Comparison of ENCODE assay signal across 27 cellular contexts in genomic region chr5:103785569-103785968, GRCh38.
"Had no signal": no experiment of that assay in that cellular context is flagged by ENCODE, and none has a peak within 500 bp of the region (broad histone marks: within the 10 kb centered on the region; RNA-seq: fewer than 3 reads in every experiment).

No MANE protein-coding gene starts in this region.

- H3K4me1 Mint-ChIP-seq: activated CD4-positive, alpha-beta T cell treated with anti-CD3 and anti-CD28 coated beads for 36 hours; memory B cell; naive B cell; neural crest cell; stimulated activated memory B cell treated with anti-CD40 and anti-IgM and Interleukin-4, amounts not matched to agents 10 μg/mL and 1 μg/mL and 100 μg/mL, for 72 hours; WTC11 had no signal

- H3K4me1 ChIP-seq: body of pancreas, esophagus muscularis mucosa, psoas muscle, upper lobe of right lung had no signal

- H3K4me3 ChIP-seq: body of pancreas, esophagus muscularis mucosa, mucosa of descending colon, psoas muscle, upper lobe of right lung had no signal

- FAIRE-seq: frontal cortex, TTC549 had no signal

- H3K27me3 Mint-ChIP-seq: activated CD4-positive, alpha-beta memory T cell treated with anti-CD3 and anti-CD28 coated beads for 36 hours; activated CD4-positive, alpha-beta T cell treated with anti-CD3 and anti-CD28 coated beads for 36 hours; memory B cell; naive B cell; stimulated activated memory B cell treated with anti-CD40 and anti-IgM and Interleukin-4, amounts not matched to agents 10 μg/mL and 1 μg/mL and 100 μg/mL, for 72 hours had no signal

- H3K27me3 ChIP-seq: body of pancreas, esophagus muscularis mucosa, upper lobe of right lung had no signal

- H3K27ac Mint-ChIP-seq: activated CD4-positive, alpha-beta memory T cell treated with anti-CD3 and anti-CD28 coated beads for 36 hours; activated CD4-positive, alpha-beta T cell treated with anti-CD3 and anti-CD28 coated beads for 36 hours; activated T-helper 1 cell treated with anti-CD3 and anti-CD28 coated beads, Interleukin-12 subunit alpha, Interleukin-12 subunit beta, Interleukin-2, Interleukin-4 antibody, amounts not matched to agents 30 ng/mL and 10 ng/mL and 1 ng/mL, durations not matched to agents 14 hours and 24 hours and 36 hours; memory B cell; naive B cell; stimulated activated memory B cell treated with anti-CD40 and anti-IgM and Interleukin-4, amounts not matched to agents 10 μg/mL and 1 μg/mL and 100 μg/mL, for 72 hours; WTC11 had no signal

- H3K36me3 ChIP-seq: esophagus muscularis mucosa, upper lobe of right lung had no signal

- DNase-seq: activated CD4-positive, alpha-beta memory T cell treated with anti-CD3 and anti-CD28 coated beads for 36 hours; activated CD4-positive, alpha-beta T cell treated with anti-CD3 and anti-CD28 coated beads for 36 hours; activated gamma-delta T cell treated with Interleukin-2 at 50 U/mL for 16 hours; activated T-cell treated with anti-CD3 and anti-CD28 coated beads for 4 hours; amniotic stem cell; body of pancreas; central memory CD4-positive, alpha-beta T cell; cortex of kidney; effector CD4-positive, alpha-beta T cell; head of caudate nucleus; left ventricle myocardium superior; mucosa of descending colon; naive B cell; psoas muscle; right cardiac atrium; stimulated activated CD4-positive, alpha-beta T cell treated with anti-CD3 and anti-CD28 coated beads, Interleukin-4, amount 100 ng/mL, for 24 hours; T-helper 2 cell; upper lobe of right lung had no signal

- H3K36me3 Mint-ChIP-seq: activated CD4-positive, alpha-beta memory T cell treated with anti-CD3 and anti-CD28 coated beads for 36 hours; memory B cell; stimulated activated memory B cell treated with anti-CD40 and anti-IgM and Interleukin-4, amounts not matched to agents 10 μg/mL and 1 μg/mL and 100 μg/mL, for 72 hours had no signal

- H3K9me3 ChIP-seq: psoas muscle, upper lobe of right lung had no signal

- H3K4me3 Mint-ChIP-seq: activated CD4-positive, alpha-beta memory T cell treated with anti-CD3 and anti-CD28 coated beads for 36 hours; activated CD4-positive, alpha-beta T cell treated with anti-CD3 and anti-CD28 coated beads for 36 hours; activated T-helper 1 cell treated with anti-CD3 and anti-CD28 coated beads, Interleukin-12 subunit alpha, Interleukin-12 subunit beta, Interleukin-2, Interleukin-4 antibody, amounts not matched to agents 30 ng/mL and 10 ng/mL and 1 ng/mL, durations not matched to agents 14 hours and 24 hours and 36 hours; memory B cell; naive B cell; neural crest cell; stimulated activated memory B cell treated with anti-CD40 and anti-IgM and Interleukin-4, amounts not matched to agents 10 μg/mL and 1 μg/mL and 100 μg/mL, for 72 hours; WTC11 had no signal

- ATAC-seq: activated CD4-positive, alpha-beta T cell treated with anti-CD3 and anti-CD28 coated beads for 36 hours; activated naive CD4-positive, alpha-beta T cell treated with anti-CD3 and anti-CD28 coated beads, Interleukin-2, amount 50 U/mL, for 72 hours; body of pancreas; left ventricle myocardium superior; mucosa of descending colon; psoas muscle; right cardiac atrium; stimulated activated memory B cell treated with anti-CD40 and anti-IgM and Interleukin-4, amounts not matched to agents 10 μg/mL and 1 μg/mL and 100 μg/mL, for 72 hours; upper lobe of right lung; WTC11 had no signal

- H3K27ac ChIP-seq: body of pancreas, esophagus muscularis mucosa, psoas muscle, upper lobe of right lung had no signal
